In genomic region chr2:101253013-101253712, GRCh38 we compare ENCODE assay signal across 8 cellular contexts. TPM values are rescaled to one million over a fixed set of nuclear protein-coding genes. Genes with fewer than 3 reads are reported as not detected.
DNase-seq lines count a peak whose midpoint lies in the region; ATAC-seq and TF ChIP-seq lines count a peak whose summit lies in the region.

No MANE protein-coding gene starts in this region.

- H3K36me3 ChIP-seq in fibroblast of lung (ENCODE audit: control insufficient read depth, insufficient read depth, low read length), result no peaks in the 10 kb centered on the region
- peaks cover 0 to 15% (median 8%) of the 10 kb centered on the region in 4 donors for H3K36me3 ChIP-seq in stomach

- peaks cover 4% of the 10 kb centered on the region for H3K4me1 ChIP-seq in fibroblast of lung (ENCODE audit: control insufficient read depth, extremely low read depth, insufficient read depth, low read length)
- peaks cover 24 to 62% (median 49%) of the 10 kb centered on the region in 4 donors for H3K4me1 ChIP-seq in stomach

- H3K9me3 ChIP-seq in fibroblast of lung (ENCODE audit: control insufficient read depth, insufficient read depth, low read depth, low read length) (no peaks in the 10 kb centered on the region), stomach (no peaks in the 10 kb centered on the region)

- H3K27me3 ChIP-seq in fibroblast of lung (ENCODE audit: control insufficient read depth, insufficient read depth, low read length), result no peaks in the 10 kb centered on the region
- no peaks in the 10 kb centered on the region for H3K27me3 ChIP-seq in stomach

- H3K27ac ChIP-seq in fibroblast of lung (ENCODE audit: insufficient read depth, low read length), result peak overlapping the region; percentile 88
- peak overlapping the region; percentile 95 to 98 (median 98) for H3K27ac ChIP-seq in stomach

- peak in 1 of 4 donors; percentile 26 for TF ChIP-seq POLR2A in stomach (IDR thresholded peaks at IDR 0.05)

- H3K79me2 ChIP-seq in fibroblast of lung (ENCODE audit: control insufficient read depth, insufficient read depth, low read length), result peaks cover 26% of the 10 kb centered on the region

- peaks cover 42% of the 10 kb centered on the region for H3K4me1 Mint-ChIP-seq in neural crest cell

- ATAC-seq in GM18868 (IDR thresholded peaks at IDR 0.05; ENCODE audit: unreplicated experiment) (peak; percentile 66), HG03108 (IDR thresholded peaks at IDR 0.05; ENCODE audit: unreplicated experiment) (peak; percentile 43)

- H3K36me3 Mint-ChIP-seq in neural crest cell (ENCODE audit: low read depth), result peaks cover 8% of the 10 kb centered on the region

- peak overlapping the region; percentile 92 for H3K4me2 ChIP-seq in fibroblast of lung (ENCODE audit: extremely low read depth, insufficient read depth, low read length)

- no peaks in the 10 kb centered on the region for H3K9me3 Mint-ChIP-seq in neural crest cell

- WGBS in stomach, 5 donors, result 0 to 2% (median 0%) methylated on average over 8 to 65 of the region's 65 CpGs

- H3K27me3 Mint-ChIP-seq in neural crest cell (ENCODE audit: low read depth), result no peaks in the 10 kb centered on the region

- intact Hi-C loops in stomach (cut with DNase I; ENCODE audit: low total_unique reads), result no loop called here

- TF ChIP-seq EP300 in stomach (IDR thresholded peaks at IDR 0.05), result no peak

- H3K9ac ChIP-seq in fibroblast of lung (ENCODE audit: insufficient read depth, low read length), result peak overlapping the region; percentile 90

- H2AFZ ChIP-seq in fibroblast of lung (ENCODE audit: low read length), result peak overlapping the region; percentile 19

- TF ChIP-seq CTCF in AG09319 (IDR thresholded peaks at IDR 0.05; ENCODE audit: low read depth, low read length), result no peak
- no peak for TF ChIP-seq CTCF in fibroblast of lung (conservative IDR thresholded peaks at IDR 0.05 in 1 of 2, IDR thresholded peaks at IDR 0.05 in 1 of 2; ENCODE audit: low read depth in 1 of 2, low read length in 2 of 2)
- TF ChIP-seq CTCF in neural crest cell (conservative IDR thresholded peaks at IDR 0.05), result no peak
- TF ChIP-seq CTCF in stomach (IDR thresholded peaks at IDR 0.05), result no peak

- H3K27ac Mint-ChIP-seq in neural crest cell (ENCODE audit: unreplicated experiment), result peak overlapping the region; percentile 48

- peak overlapping the region; percentile 94 for H3K4me3 Mint-ChIP-seq in neural crest cell

- H3K4me3 ChIP-seq in fibroblast of lung (replicated peaks in 1 of 4; ENCODE audit: control extremely low read depth in 1 of 4, insufficient read depth in 1 of 4, low read depth in 3 of 4, low read length in 4 of 4) (peak overlapping the region; percentile 90 to 97 (median 94)), stomach (peak overlapping the region; percentile 70 to 98 (median 82))

- peak; percentile 28 for DNase-seq in AG09319 (ENCODE audit: extremely low read depth, low read depth)
- peak; percentile 75 for DNase-seq in NK-92 treated with Interleukin-12 subunit alpha and Interleukin-12 subunit beta, amount 100 ng/mL, for 24 hours (lab: John Stamatoyannopoulos, UW)
- peak; percentile 69 for DNase-seq in activated T-cell treated with anti-CD3 and anti-CD28 coated beads for 48 hours (ENCODE audit: low read depth)
- peak; percentile 62 to 72 for DNase-seq in fibroblast of lung (ENCODE audit: low read depth in 2 of 2)
- DNase-seq in neural crest cell (ENCODE audit: low read depth, low spot score), result no peak
- DNase-seq in stomach, result peak; percentile 78

- H4K20me1 ChIP-seq in fibroblast of lung (ENCODE audit: control insufficient read depth, extremely low read depth, insufficient read depth, low read length), result no peaks in the 10 kb centered on the region

RNA-seq across cellular contexts. Expression of gene CNOT11, which starts 0.5 kb away (rescaled TPM):
- total RNA-seq in fibroblast of lung (15.2 and 16.3 TPM in 2 replicates), neural crest cell (48.2 and 50.4 TPM in 2 replicates), stomach (10 to 100 TPM in 4 of 5 donors, 1 to 10 TPM in 1; 9.3 to 71.4 (median 25.3) TPM)
- polyA plus RNA-seq in fibroblast of lung (53.1 and 71.6 TPM in 2 replicates), stomach (10 to 100 TPM; 16.1 to 26.6 (median 21.3) TPM)
- 22.6 and 26.6 TPM in 2 replicates for polyA plus RNA-seq in fibroblast of lung (2012)
- 24.1 and 24.5 TPM in 2 replicates for polyA minus RNA-seq in fibroblast of lung (ENCODE audit: low replicate concordance)

RNA-seq across cellular contexts. Expression of gene RNF149, which starts 55.3 kb away (rescaled TPM):
- total RNA-seq in fibroblast of lung (44.7 and 49.0 TPM in 2 replicates), neural crest cell (27.2 and 27.4 TPM in 2 replicates), stomach (100 to 1,000 TPM in 1 of 5 donors, 10 to 100 TPM in 4; 25.7 to 154 (median 48.4) TPM)
- polyA plus RNA-seq in fibroblast of lung (22.8 and 29.4 TPM in 2 replicates), stomach (10 to 100 TPM; 14.8 to 34.9 (median 17.6) TPM)
- polyA plus RNA-seq in fibroblast of lung (2012), result 20.4 and 26.4 TPM in 2 replicates
- polyA minus RNA-seq in fibroblast of lung (ENCODE audit: low replicate concordance), result 19.6 and 23.8 TPM in 2 replicates
